Comparison of ENCODE assay signal across 22 cellular contexts in genomic region chr10:132370426-132371340, GRCh38.
"Had no signal": no experiment of that assay in that cellular context is flagged by ENCODE, and none has a peak within 500 bp of the region (broad histone marks: within the 10 kb centered on the region; RNA-seq: fewer than 3 reads in every experiment).

No MANE protein-coding gene starts in this region.

- H3K27ac Mint-ChIP-seq: activated CD4-positive, alpha-beta memory T cell treated with anti-CD3 and anti-CD28 coated beads, Interleukin-2, amount 10 ng/mL, durations not matched to agents 7 days and 5 days; activated CD8-positive, alpha-beta memory T cell treated with anti-CD3 and anti-CD28 coated beads, Interleukin-2, amount 10 ng/mL, durations not matched to agents 7 days and 5 days; activated naive CD4-positive, alpha-beta T cell treated with anti-CD3 and anti-CD28 coated beads for 36 hours; activated T-helper 17 cell treated with anti-CD3 and anti-CD28 coated beads, Interleukin-2, amount 50 U/mL, for 72 hours; nephron progenitor cell; stimulated activated naive CD8-positive, alpha-beta T cell treated with anti-CD3 and anti-CD28 coated beads, Interleukin-15, Interleukin-2, amounts not matched to agents 100 ng/mL and 50 ng/mL, for 24 hours had no signal

- H3K4me3 Mint-ChIP-seq: activated CD4-positive, alpha-beta memory T cell treated with anti-CD3 and anti-CD28 coated beads, Interleukin-2, amount 10 ng/mL, durations not matched to agents 7 days and 5 days; activated CD8-positive, alpha-beta memory T cell treated with anti-CD3 and anti-CD28 coated beads, Interleukin-2, amount 10 ng/mL, durations not matched to agents 7 days and 5 days; activated naive CD4-positive, alpha-beta T cell treated with anti-CD3 and anti-CD28 coated beads for 36 hours; activated T-helper 17 cell treated with anti-CD3 and anti-CD28 coated beads, Interleukin-2, amount 50 U/mL, for 72 hours; nephron progenitor cell; stimulated activated naive CD8-positive, alpha-beta T cell treated with anti-CD3 and anti-CD28 coated beads, Interleukin-15, Interleukin-2, amounts not matched to agents 100 ng/mL and 50 ng/mL, for 24 hours; T-cell had no signal

- H3K4me3 ChIP-seq: ascending aorta, breast epithelium, heart left ventricle, prostate gland, right atrium auricular region, skin epidermis, transverse colon, vagina had no signal

- H3K36me3 Mint-ChIP-seq: activated CD8-positive, alpha-beta memory T cell treated with anti-CD3 and anti-CD28 coated beads, Interleukin-2, amount 10 ng/mL, durations not matched to agents 7 days and 5 days had no signal

- DNase-seq: activated CD4-positive, alpha-beta memory T cell treated with anti-CD3 and anti-CD28 coated beads, Interleukin-2, amount 10 ng/mL, durations not matched to agents 7 days and 5 days; activated CD4-positive, alpha-beta T cell treated with anti-CD3 and anti-CD28 coated beads for 48 hours; activated CD4-positive, CD25-positive, alpha-beta regulatory T cell; activated CD8-positive, alpha-beta memory T cell treated with anti-CD3 and anti-CD28 coated beads, Interleukin-2, amount 10 ng/mL, durations not matched to agents 7 days and 5 days; activated naive CD4-positive, alpha-beta T cell treated with anti-CD3 and anti-CD28 coated beads for 36 hours; effector CD4-positive, alpha-beta T cell; kidney glomerular epithelial cell; nephron progenitor cell; stimulated activated CD4-positive, alpha-beta T cell treated with anti-CD3 and anti-CD28 coated beads, Interleukin-15, amount 100 ng/mL, for 24 hours; stimulated activated CD4-positive, alpha-beta T cell treated with anti-CD3 and anti-CD28 coated beads, Interleukin-2, amount 100 ng/mL, for 48 hours; T-cell; T-helper 9 cell; transverse colon had no signal

- H3K9me3 ChIP-seq: breast epithelium, prostate gland, right atrium auricular region, transverse colon, vagina had no signal

- H3K27me3 Mint-ChIP-seq: activated CD8-positive, alpha-beta memory T cell treated with anti-CD3 and anti-CD28 coated beads, Interleukin-2, amount 10 ng/mL, durations not matched to agents 7 days and 5 days; activated T-helper 17 cell treated with anti-CD3 and anti-CD28 coated beads, Interleukin-2, amount 50 U/mL, for 72 hours; stimulated activated naive CD8-positive, alpha-beta T cell treated with anti-CD3 and anti-CD28 coated beads, Interleukin-15, Interleukin-2, amounts not matched to agents 100 ng/mL and 50 ng/mL, for 24 hours had no signal

- H3K27me3 ChIP-seq: ascending aorta, breast epithelium, heart left ventricle, right atrium auricular region, transverse colon, vagina had no signal

- H3K9me3 Mint-ChIP-seq: activated CD4-positive, alpha-beta memory T cell treated with anti-CD3 and anti-CD28 coated beads, Interleukin-2, amount 10 ng/mL, durations not matched to agents 7 days and 5 days; activated naive CD4-positive, alpha-beta T cell treated with anti-CD3 and anti-CD28 coated beads for 36 hours; activated T-helper 17 cell treated with anti-CD3 and anti-CD28 coated beads, Interleukin-2, amount 50 U/mL, for 72 hours; stimulated activated naive CD8-positive, alpha-beta T cell treated with anti-CD3 and anti-CD28 coated beads, Interleukin-15, Interleukin-2, amounts not matched to agents 100 ng/mL and 50 ng/mL, for 24 hours; T-cell had no signal

- H3K36me3 ChIP-seq: breast epithelium, prostate gland had no signal

- H3K27ac ChIP-seq: ascending aorta, breast epithelium, heart left ventricle, prostate gland, right atrium auricular region, skin epidermis, transverse colon, vagina had no signal

- H3K4me1 ChIP-seq: ascending aorta, breast epithelium, prostate gland, right atrium auricular region, transverse colon, vagina had no signal

- ATAC-seq: heart left ventricle, T-cell had no signal
